In the genomic region with DNA sequence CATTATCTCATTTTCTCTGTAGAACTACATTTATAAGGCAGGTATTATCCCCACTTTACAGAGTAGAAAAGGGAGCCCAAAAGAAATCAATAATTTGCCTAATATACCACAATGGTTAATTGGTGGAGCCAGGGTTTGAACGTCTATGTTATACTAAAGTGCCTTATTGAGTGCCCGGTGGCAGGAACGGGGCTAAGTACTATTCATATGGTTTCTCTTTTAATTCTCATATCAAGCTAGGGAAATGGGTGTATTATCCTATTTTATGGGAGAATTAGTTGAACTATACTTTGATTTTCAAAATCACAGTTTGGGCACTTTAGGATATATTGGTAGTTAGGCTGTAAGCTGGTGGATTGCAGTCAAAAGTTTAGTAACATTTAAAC, we compare ENCODE assay signal across 9 cellular contexts. TPM values are rescaled to one million over a fixed set of nuclear protein-coding genes. Genes with fewer than 3 reads are reported as not detected.
DNase-seq lines count a peak whose midpoint lies in the region; ATAC-seq and TF ChIP-seq lines count a peak whose summit lies in the region.
"Had no signal": no experiment of that assay in that cellular context is flagged by ENCODE, and none has a peak within 500 bp of the region (broad histone marks: within the 10 kb centered on the region; RNA-seq: fewer than 3 reads in every experiment).

No MANE protein-coding gene starts in this region.

- H3K79me2 ChIP-seq in mammary epithelial cell (ENCODE audit: insufficient read depth, low read length), result peaks cover 24% of the 10 kb centered on the region

- H3K9ac ChIP-seq in HUES6 (ENCODE audit: low read length) (no peak overlapping the region), mammary epithelial cell (ENCODE audit: insufficient read depth, low read length) (peak overlapping the region; percentile 85), muscle layer of colon (ENCODE audit: low read length) (peak overlapping the region; percentile 75)

- H3K4me1 ChIP-seq in HUES6 (ENCODE audit: control insufficient read depth, insufficient read depth, low read length) (peaks cover 11% of the 10 kb centered on the region; the same call in 1 of the 2 replicates), mammary epithelial cell (ENCODE audit: insufficient read depth, low read length) (peaks cover 26% of the 10 kb centered on the region), muscle layer of colon (ENCODE audit: insufficient read depth, low read length) (peaks cover 4% of the 10 kb centered on the region)

- H3K9me3 ChIP-seq in HUES6 (ENCODE audit: control insufficient read depth, insufficient read depth, low read depth, low read length) (no peaks in the 10 kb centered on the region), mammary epithelial cell (replicated peaks; ENCODE audit: insufficient read depth, low read length) (no peaks in the 10 kb centered on the region), muscle layer of colon (ENCODE audit: low read length) (no peaks in the 10 kb centered on the region)
- H3K9me3 ChIP-seq: body of pancreas had no signal

- intact Hi-C loops in mammary epithelial cell (cut with micrococcal nuclease), result loop anchor here (2.0 kb wide), 1 partner anchor 55 kb away; no protein-coding TSS in a partner anchor

- peaks cover 35% of the 10 kb centered on the region for H3K36me3 ChIP-seq in HUES6 (ENCODE audit: control insufficient read depth, insufficient read depth, low read length)
- H3K36me3 ChIP-seq in mammary epithelial cell (ENCODE audit: insufficient read depth, low read length), result peaks cover 12% of the 10 kb centered on the region
- H3K36me3 ChIP-seq in muscle layer of colon (ENCODE audit: insufficient read depth, low read length), result peaks cover 13% of the 10 kb centered on the region

- in situ Hi-C loops in mammary epithelial cell (cut with MboI; ENCODE audit: low sequenced_read_pairs in 2 of 2), result no loop called here

- H3K27me3 ChIP-seq in HUES6 (ENCODE audit: control insufficient read depth, insufficient read depth, low read length) (no peaks in the 10 kb centered on the region), mammary epithelial cell (ENCODE audit: insufficient read depth, low read length) (no peaks in the 10 kb centered on the region), muscle layer of colon (ENCODE audit: control insufficient read depth in 1 of 2, insufficient read depth in 2 of 2, low read length in 2 of 2) (no peaks in the 10 kb centered on the region)
- H3K27me3 ChIP-seq: body of pancreas had no signal

- peak overlapping the region; percentile 95 for H3K4me2 ChIP-seq in mammary epithelial cell (ENCODE audit: insufficient read depth, low read depth, low read length)

- no peak for ATAC-seq in HG02981 (IDR thresholded peaks at IDR 0.05; ENCODE audit: unreplicated experiment)
- ATAC-seq: body of pancreas had no signal

- H3K4me3 ChIP-seq in AG04449 (ENCODE audit: low read depth, low read length) (peak overlapping the region; percentile 65), HUES6 (ENCODE audit: low read depth, low read length) (peak overlapping the region; percentile 88), mammary epithelial cell (replicated peaks in 1 of 3; ENCODE audit: insufficient read depth in 1 of 3, low read depth in 2 of 3, low read length in 3 of 3) (peak overlapping the region; percentile 68 to 99 (median 85)), muscle layer of colon (ENCODE audit: low read depth in 1 of 2, low read length in 2 of 2) (peak overlapping the region; percentile 66 to 93)

- POLR2A ChIA-PET in AG04449 (lab: Yijun Ruan, JAX), result no interaction called here

- H2AFZ ChIP-seq in mammary epithelial cell (ENCODE audit: low read depth, low read length), result peak overlapping the region; percentile 28

- BruUV-seq in mammary epithelial cell (replicated peaks; lab: Mats Ljungman, UMichigan), result TSS peak; percentile 20

- CTCF ChIA-PET in AG04449 (lab: Yijun Ruan, JAX) (interaction anchor here (0.9 kb wide), 1 partner anchor 500 kb away, joined by 3 read pairs; no protein-coding TSS in a partner anchor), mammary epithelial cell (lab: Charles Lee; ENCODE audit: low non-redundant PET) (no interaction called here)

- 0% methylated on average over 3 of the region's 3 CpGs for WGBS in mammary epithelial cell (ENCODE audit: low coverage, missing lambda C conversion rate)

- no peaks in the 10 kb centered on the region for H4K20me1 ChIP-seq in mammary epithelial cell (ENCODE audit: insufficient read depth, low read length)

- dilution Hi-C loops in mammary epithelial cell (cut with HindIII; ENCODE audit: low sequenced_read_pairs), result no loop called here

- H3K27ac ChIP-seq in HUES6 (ENCODE audit: low read depth, low read length) (no peak overlapping the region), mammary epithelial cell (ENCODE audit: insufficient read depth, low read depth, low read length) (peak overlapping the region; percentile 56), muscle layer of colon (ENCODE audit: low read depth, low read length) (no peak overlapping the region)

- no peak for TF ChIP-seq CTCF in AG04449 (IDR thresholded peaks at IDR 0.05; ENCODE audit: insufficient read depth, low read length, missing control alignments)
- no peak for TF ChIP-seq CTCF in mammary epithelial cell (conservative IDR thresholded peaks at IDR 0.05 in 1 of 2, IDR thresholded peaks at IDR 0.05 in 1 of 2; ENCODE audit: extremely low read depth in 1 of 2, insufficient read depth in 1 of 2, low read depth in 1 of 2, low read length in 2 of 2)

- DNase-seq in AG04449 (ENCODE audit: low read depth, low spot score), result no peak
- DNase-seq in mammary epithelial cell, result no peak
- DNase-seq in DMS153 treated with DMSO at 0.1 percent for 48 hours (lab: John Stamatoyannopoulos, UW; ENCODE audit: unreplicated experiment), result no peak
- no peak for DNase-seq in ecto neural progenitor cell (ENCODE audit: low spot score)
- no peak for DNase-seq in DMS79 treated with DMSO at 0.1 percent for 48 hours (lab: John Stamatoyannopoulos, UW)

RNA-seq across cellular contexts. Expression of gene CEP97, which starts 1.5 kb away (rescaled TPM):
- 10 to 100 TPM; 15.7 to 15.9 TPM for total RNA-seq in mammary epithelial cell
- 1.6 TPM for polyA plus RNA-seq in mammary epithelial cell
- polyA minus RNA-seq in mammary epithelial cell, result 8.9 TPM

RNA-seq across cellular contexts. Expression of gene RPL24, which starts 39.4 kb away (rescaled TPM):
- 1,000 to 10,000 TPM in 1 of 2 donors, 100 to 1,000 TPM in 1; 920 to 1,138 TPM for total RNA-seq in mammary epithelial cell
- 906 TPM for polyA plus RNA-seq in mammary epithelial cell
- 633 TPM for polyA minus RNA-seq in mammary epithelial cell

RNA-seq across cellular contexts. Expression of gene ZBTB11, which starts 49.0 kb away (rescaled TPM):
- total RNA-seq in mammary epithelial cell, result 10 to 100 TPM; 20.3 to 25.3 TPM
- 6.9 TPM for polyA plus RNA-seq in mammary epithelial cell
- 8.1 TPM for polyA minus RNA-seq in mammary epithelial cell

RNA-seq across cellular contexts. Expression of gene NXPE3, which starts 53.1 kb away (rescaled TPM):
- 10 to 100 TPM; 19.4 to 21.5 TPM for total RNA-seq in mammary epithelial cell
- 22.0 TPM for polyA plus RNA-seq in mammary epithelial cell
- 39.1 TPM for polyA minus RNA-seq in mammary epithelial cell
